Comparison of ENCODE assay signal across 12 cellular contexts in genomic region chr14:61347771-61348443, GRCh38. TPM values are rescaled to one million over a fixed set of nuclear protein-coding genes. Genes with fewer than 3 reads are reported as not detected.
DNase-seq lines count a peak whose midpoint lies in the region; ATAC-seq, FAIRE-seq and TF ChIP-seq lines count a peak whose summit lies in the region.
"Had no signal": no experiment of that assay in that cellular context is flagged by ENCODE, and none has a peak within 500 bp of the region (broad histone marks: within the 10 kb centered on the region; RNA-seq: fewer than 3 reads in every experiment).

No MANE protein-coding gene starts in this region.

- H3K27me3 Mint-ChIP-seq in activated CD4-positive, alpha-beta T cell treated with anti-CD3 and anti-CD28 coated beads for 36 hours: no peaks in the 10 kb centered on the region
- H3K27me3 Mint-ChIP-seq in stimulated activated naive CD8-positive, alpha-beta T cell treated with anti-CD3 and anti-CD28 coated beads, Interleukin-15, amount 100 ng/mL, for 72 hours: no peaks in the 10 kb centered on the region

- H3K27ac ChIP-seq in esophagus muscularis mucosa (replicated peaks in 1 of 4): peak overlapping the region; percentile 42 to 46 (median 44)

- peaks cover 98% of the 10 kb centered on the region for H3K4me1 Mint-ChIP-seq in activated CD4-positive, alpha-beta T cell treated with anti-CD3 and anti-CD28 coated beads for 36 hours
- H3K4me1 Mint-ChIP-seq in stimulated activated naive CD8-positive, alpha-beta T cell treated with anti-CD3 and anti-CD28 coated beads, Interleukin-15, amount 100 ng/mL, for 72 hours: peaks cover 96% of the 10 kb centered on the region

- no peak for TF ChIP-seq EP300 in esophagus muscularis mucosa (IDR thresholded peaks at IDR 0.05)

- H3K27me3 ChIP-seq in esophagus muscularis mucosa: no peaks in the 10 kb centered on the region

- CTCF ChIA-PET in activated CD4-positive, alpha-beta T cell treated with anti-CD3 and anti-CD28 coated beads for 36 hours (lab: Charles Lee): interaction anchor here (0.7 to 2.2 kb wide), 11 partner anchors 9 to 432 kb away, joined by 3 to 11 read pairs (median 4); partner anchors contain the start of gene PRKCH

- ATAC-seq in activated CD4-positive, alpha-beta T cell treated with anti-CD3 and anti-CD28 coated beads for 36 hours: peak; percentile 11
- peak; percentile 25 for ATAC-seq in stimulated activated naive CD8-positive, alpha-beta T cell treated with anti-CD3 and anti-CD28 coated beads, Interleukin-15, amount 100 ng/mL, for 72 hours
- ATAC-seq in mucosa of descending colon: no peak

- TF ChIP-seq POLR2A in esophagus muscularis mucosa (IDR thresholded peaks at IDR 0.05; ENCODE audit: low read depth): no peak

- no peak overlapping the region for H3K4me3 ChIP-seq in esophagus muscularis mucosa
- H3K4me3 ChIP-seq in mucosa of descending colon: no peak overlapping the region

- peak overlapping the region; percentile 86 for H3K4me3 Mint-ChIP-seq in activated CD4-positive, alpha-beta T cell treated with anti-CD3 and anti-CD28 coated beads for 36 hours
- H3K4me3 Mint-ChIP-seq in stimulated activated naive CD8-positive, alpha-beta T cell treated with anti-CD3 and anti-CD28 coated beads, Interleukin-15, amount 100 ng/mL, for 72 hours: peak overlapping the region; percentile 74 to 85

- no peak for FAIRE-seq in frontal cortex (lab: Jason Lieb, UNC)
- FAIRE-seq: colon had no signal

- peaks cover 51% of the 10 kb centered on the region for H3K36me3 Mint-ChIP-seq in activated CD4-positive, alpha-beta T cell treated with anti-CD3 and anti-CD28 coated beads for 36 hours (ENCODE audit: low read depth)

- TF ChIP-seq CTCF in esophagus muscularis mucosa (IDR thresholded peaks at IDR 0.05) (no peak), mucosa of descending colon (IDR thresholded peaks at IDR 0.05) (no peak)

- H3K9me3 Mint-ChIP-seq in activated CD4-positive, alpha-beta T cell treated with anti-CD3 and anti-CD28 coated beads for 36 hours (ENCODE audit: low read depth): peaks cover 8% of the 10 kb centered on the region
- H3K9me3 Mint-ChIP-seq in stimulated activated naive CD8-positive, alpha-beta T cell treated with anti-CD3 and anti-CD28 coated beads, Interleukin-15, amount 100 ng/mL, for 72 hours: peaks cover 0 to 10% of the 10 kb centered on the region in 2 donors

- H3K27ac Mint-ChIP-seq in activated CD4-positive, alpha-beta T cell treated with anti-CD3 and anti-CD28 coated beads for 36 hours: peak overlapping the region; percentile 99
- peak overlapping the region; percentile 61 to 92 for H3K27ac Mint-ChIP-seq in stimulated activated naive CD8-positive, alpha-beta T cell treated with anti-CD3 and anti-CD28 coated beads, Interleukin-15, amount 100 ng/mL, for 72 hours

- POLR2A ChIA-PET in activated CD4-positive, alpha-beta T cell treated with anti-CD3 and anti-CD28 coated beads for 36 hours (lab: Charles Lee): interaction anchor here (0.6 to 1.5 kb wide), 5 partner anchors 10 to 423 kb away, joined by 3 to 5 read pairs (median 3); no protein-coding TSS in a partner anchor

- peak; percentile 63 for DNase-seq in activated CD4-positive, alpha-beta T cell treated with anti-CD3 and anti-CD28 coated beads for 36 hours
- no peak for DNase-seq in activated CD4-positive, alpha-beta T cell treated with anti-CD3 and anti-CD28 coated beads for 1 hour
- DNase-seq in UCSD-AML1 (lab: John Stamatoyannopoulos, UW; ENCODE audit: unreplicated experiment) (peak; percentile 65), esophagus muscularis mucosa (ENCODE audit: extremely low spot score) (no peak), frontal cortex (ENCODE audit: low spot score in 2 of 2) (no peak), NCI-H2029 (lab: John Stamatoyannopoulos, UW) (no peak), mucosa of descending colon (no peak)
- DNase-seq in stimulated activated naive CD8-positive, alpha-beta T cell treated with anti-CD3 and anti-CD28 coated beads, Interleukin-15, amount 100 ng/mL, for 72 hours: no peak
- DNase-seq: ACHN, NCI-H2081 treated with DMSO at 0.1 percent for 48 hours, SHP77 had no signal

- H3K4me1 ChIP-seq in esophagus muscularis mucosa (peaks cover 17 to 35% (median 29%) of the 10 kb centered on the region in 4 donors), mucosa of descending colon (ENCODE audit: low read depth) (no peaks in the 10 kb centered on the region)

- H3K9me3 ChIP-seq in esophagus muscularis mucosa (no peaks in the 10 kb centered on the region), mucosa of descending colon (no peaks in the 10 kb centered on the region)

- whole genome bisulfite sequencing in esophagus muscularis mucosa: 58% methylated on average over 9 of the region's 9 CpGs

- intact Hi-C loops in activated CD4-positive, alpha-beta T cell treated with anti-CD3 and anti-CD28 coated beads for 36 hours (cut with DNase I, micrococcal nuclease): loop anchor here (1.0 kb wide), 3 partner anchors 10 to 163 kb away; no protein-coding TSS in a partner anchor
- intact Hi-C loops in esophagus muscularis mucosa (cut with DNase I) (no loop called here), mucosa of descending colon (cut with DNase I, micrococcal nuclease) (no loop called here)

- H3K36me3 ChIP-seq in esophagus muscularis mucosa (no peaks in the 10 kb centered on the region), mucosa of descending colon (ENCODE audit: low read depth) (no peaks in the 10 kb centered on the region)

RNA-seq across cellular contexts. Expression of gene PRKCH, which starts 26.5 kb away (rescaled TPM):
- total RNA-seq in activated CD4-positive, alpha-beta T cell treated with anti-CD3 and anti-CD28 coated beads for 36 hours: 100 to 1,000 TPM; 109 to 145 TPM
- 10 to 100 TPM; 13.3 to 67.6 (median 32.2) TPM for total RNA-seq in esophagus muscularis mucosa
- 21.6 TPM for total RNA-seq in frontal cortex
- 10 to 100 TPM; 12.3 to 15.4 (median 14.8) TPM for total RNA-seq in mucosa of descending colon

Comparison
In these comparisons a context has a peak if more than half of its experiments do, and no peak if none do; other contexts are left out.
1. DNase-seq: peak in activated CD4-positive, alpha-beta T cell treated with anti-CD3 and anti-CD28 coated beads for 36 hours (single experiment) and UCSD-AML1 (single experiment); none in activated CD4-positive, alpha-beta T cell treated with anti-CD3 and anti-CD28 coated beads for 1 hour (single experiment), esophagus muscularis mucosa (single experiment), stimulated activated naive CD8-positive, alpha-beta T cell treated with anti-CD3 and anti-CD28 coated beads, Interleukin-15, amount 100 ng/mL, for 72 hours (0 of 2), frontal cortex (0 of 2), NCI-H2029 (single experiment) and mucosa of descending colon (0 of 3).
2. intact Hi-C loops: an anchor here in activated CD4-positive, alpha-beta T cell treated with anti-CD3 and anti-CD28 coated beads for 36 hours (1.0 kb wide); none called in esophagus muscularis mucosa and mucosa of descending colon.